In the genomic region with DNA sequence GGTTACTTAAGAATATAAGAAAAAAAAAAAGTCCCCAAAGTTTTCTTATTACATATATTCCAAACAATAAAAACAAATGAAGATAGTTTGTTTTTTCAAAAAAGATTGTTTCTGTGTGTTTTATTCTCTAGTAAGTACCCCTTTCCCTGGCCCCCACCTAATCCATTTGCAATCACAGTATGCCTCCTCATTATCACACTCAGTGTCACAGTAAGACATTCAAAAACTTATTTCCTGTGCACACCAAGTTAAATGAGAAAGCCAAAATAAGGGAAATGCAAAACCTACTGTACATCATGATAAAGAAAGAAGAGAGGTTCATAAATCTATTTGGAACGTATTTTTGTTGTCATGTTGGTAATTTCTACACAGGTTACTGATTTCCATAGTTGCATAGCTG, we compare ENCODE assay signal across 8 cellular contexts.
DNase-seq lines count a peak whose midpoint lies in the region; ATAC-seq, FAIRE-seq and TF ChIP-seq lines count a peak whose summit lies in the region.

No MANE protein-coding gene starts in this region.

- intact Hi-C loops in CD8-positive, alpha-beta T cell (cut with DNase I, micrococcal nuclease) = loop anchor here (2.0 kb wide), 2 partner anchors 14 to 16 kb away; no protein-coding TSS in a partner anchor

- DNase-seq in CD8-positive, alpha-beta T cell = no peak
- DNase-seq in urothelium cell line (ENCODE audit: low spot score) (no peak), HPDE6-E6E7 (ENCODE audit: extremely low spot score) (no peak), chondrocyte (ENCODE audit: low spot score) (no peak)

- no peaks in the 10 kb centered on the region for H3K27me3 ChIP-seq in CD8-positive, alpha-beta T cell (ENCODE audit: insufficient read depth, low read length)
- H3K27me3 ChIP-seq in endocrine pancreas (ENCODE audit: control insufficient read depth, insufficient read depth, low read length) = no peaks in the 10 kb centered on the region

- POLR2A ChIA-PET in CD8-positive, alpha-beta T cell (lab: Charles Lee) = interaction anchor here (1.4 kb wide), 1 partner anchor 62 kb away, joined by 3 read pairs; no protein-coding TSS in a partner anchor

- TF ChIP-seq CTCF in CD8-positive, alpha-beta T cell (IDR thresholded peaks at IDR 0.05) = no peak
- no peak for TF ChIP-seq CTCF in chondrocyte (IDR thresholded peaks at IDR 0.05)

- H3K36me3 Mint-ChIP-seq in CD8-positive, alpha-beta T cell = peaks cover 29% of the 10 kb centered on the region
- no peaks in the 10 kb centered on the region for H3K36me3 Mint-ChIP-seq in chondrocyte (ENCODE audit: low read depth)

- H3K9ac ChIP-seq in endocrine pancreas (ENCODE audit: control insufficient read depth, insufficient read depth, low read length) = no peak overlapping the region

- no peak for FAIRE-seq in urothelium cell line (lab: Jason Lieb, UNC)

- H3K9me3 Mint-ChIP-seq in CD8-positive, alpha-beta T cell = no peaks in the 10 kb centered on the region
- no peaks in the 10 kb centered on the region for H3K9me3 Mint-ChIP-seq in chondrocyte (ENCODE audit: low read depth)

- H3K27ac Mint-ChIP-seq in CD8-positive, alpha-beta T cell = peak overlapping the region; percentile 30
- H3K27ac Mint-ChIP-seq in chondrocyte (ENCODE audit: unreplicated experiment) = no peak overlapping the region

- peaks cover 4% of the 10 kb centered on the region for H3K4me1 ChIP-seq in CD8-positive, alpha-beta T cell (ENCODE audit: insufficient read depth, low read length)
- peaks cover 2% of the 10 kb centered on the region for H3K4me1 ChIP-seq in endocrine pancreas (ENCODE audit: control insufficient read depth, insufficient read depth, low read length)

- H3K27me3 Mint-ChIP-seq in CD8-positive, alpha-beta T cell (ENCODE audit: low read depth) = no peaks in the 10 kb centered on the region
- no peaks in the 10 kb centered on the region for H3K27me3 Mint-ChIP-seq in chondrocyte (ENCODE audit: low read depth)

- H3K36me3 ChIP-seq in CD8-positive, alpha-beta T cell (ENCODE audit: insufficient read depth, low read length) = no peaks in the 10 kb centered on the region
- no peaks in the 10 kb centered on the region for H3K36me3 ChIP-seq in endocrine pancreas (ENCODE audit: control insufficient read depth, insufficient read depth, low read length)

- H3K4me1 Mint-ChIP-seq in CD8-positive, alpha-beta T cell (ENCODE audit: low read depth) = peaks cover 66% of the 10 kb centered on the region
- H3K4me1 Mint-ChIP-seq in chondrocyte (ENCODE audit: low read depth) = no peaks in the 10 kb centered on the region

- no peak overlapping the region for H3K4me3 ChIP-seq in CD8-positive, alpha-beta T cell (ENCODE audit: low read depth, low read length)
- H3K4me3 ChIP-seq in endocrine pancreas (ENCODE audit: control insufficient read depth, insufficient read depth, low read length) = peak overlapping the region; percentile 0

- ATAC-seq in CD8-positive, alpha-beta T cell = peak; percentile 39
- ATAC-seq in GM19452 (IDR thresholded peaks at IDR 0.05; ENCODE audit: unreplicated experiment) (peak; percentile 39), HG03432 (IDR thresholded peaks at IDR 0.05; ENCODE audit: unreplicated experiment) (peak; percentile 42), GM21717 (IDR thresholded peaks at IDR 0.05; ENCODE audit: unreplicated experiment) (no peak)

- peak overlapping the region; percentile 70 for H3K4me3 Mint-ChIP-seq in CD8-positive, alpha-beta T cell
- H3K4me3 Mint-ChIP-seq in chondrocyte (ENCODE audit: unreplicated experiment) = no peak overlapping the region

- H3K9me3 ChIP-seq in CD8-positive, alpha-beta T cell (ENCODE audit: low read length) = no peaks in the 10 kb centered on the region
- H3K9me3 ChIP-seq in endocrine pancreas (ENCODE audit: control insufficient read depth, low read length) = no peaks in the 10 kb centered on the region

- CTCF ChIA-PET in CD8-positive, alpha-beta T cell (lab: Charles Lee) = interaction anchor here (0.8 kb wide), 1 partner anchor 60 kb away, joined by 3 read pairs; no protein-coding TSS in a partner anchor

- no peak overlapping the region for H3K27ac ChIP-seq in CD8-positive, alpha-beta T cell (ENCODE audit: low read depth, low read length)
